ENCODE assay signal across 13 cellular contexts in genomic region chr2:173288561-173288960, GRCh38.
DNase-seq lines count a peak whose midpoint lies in the region; ATAC-seq, FAIRE-seq and TF ChIP-seq lines count a peak whose summit lies in the region.
"Had no signal": no experiment of that assay in that cellular context is flagged by ENCODE, and none has a peak within 500 bp of the region (broad histone marks: within the 10 kb centered on the region; RNA-seq: fewer than 3 reads in every experiment).

No MANE protein-coding gene starts in this region.

- H3K4me2 ChIP-seq in IMR-90 (ENCODE audit: low read depth, low read length): no peak overlapping the region

- H3K14ac ChIP-seq in IMR-90 (replicated peaks; ENCODE audit: low read depth, low read length): no peak overlapping the region

- no TSS peak for BruUV-seq in IMR-90 (replicated peaks; lab: Mats Ljungman, UMichigan)

- peak; percentile 57 for ATAC-seq in IMR-90 (ENCODE audit: low read depth)

- no peak overlapping the region for H3K23ac ChIP-seq in IMR-90 (ENCODE audit: low read depth, low read length)

- H4K5ac ChIP-seq in IMR-90 (ENCODE audit: low read depth, low read length): no peak overlapping the region

- no peak overlapping the region for H2AFZ ChIP-seq in IMR-90 (replicated peaks; ENCODE audit: low read length, poor library complexity)

- H2BK15ac ChIP-seq in IMR-90 (ENCODE audit: low read depth, low read length): no peak overlapping the region

- no peak overlapping the region for H2BK120ac ChIP-seq in IMR-90 (ENCODE audit: low read depth, low read length)

- no CpG with 5 or more reads among the region's 3 CpGs for WGBS in IMR-90 (ENCODE audit: extremely low coverage in 2 of 2, insufficient read length in 1 of 2), 2 experiments

- CTCF ChIA-PET in IMR-90 (lab: Yijun Ruan, JAX): interaction anchor here (0.6 to 0.7 kb wide), 2 partner anchors 17 to 26 kb away, joined by 3 read pairs; no protein-coding TSS in a partner anchor

- no peak overlapping the region for H3K9ac ChIP-seq in IMR-90 (ENCODE audit: low read depth, low read length)

- H3K4me1 ChIP-seq in IMR-90 (ENCODE audit: control insufficient read depth, insufficient read depth, low read length): no peaks in the 10 kb centered on the region; the same call in 1 of the 2 replicates
- H3K4me1 ChIP-seq: tibial artery had no signal

- H3K36me3 ChIP-seq in IMR-90 (ENCODE audit: control insufficient read depth, insufficient read depth, low read length) (no peaks in the 10 kb centered on the region), bronchial epithelial cell (ENCODE audit: control insufficient read depth, insufficient read depth, low read length) (no peaks in the 10 kb centered on the region)
- H3K36me3 ChIP-seq: tibial artery had no signal

- no peaks in the 10 kb centered on the region; the same call in 1 of the 2 replicates for H3K9me3 ChIP-seq in IMR-90 (ENCODE audit: control insufficient read depth, insufficient read depth, low read length)
- H3K9me3 ChIP-seq: tibial artery had no signal

- no peak for TF ChIP-seq CTCF in IMR-90 (conservative IDR thresholded peaks at IDR 0.05; ENCODE audit: low read depth, low read length)
- no peak for TF ChIP-seq CTCF in bronchial epithelial cell (IDR thresholded peaks at IDR 0.05; ENCODE audit: insufficient read depth, low read length, severe bottlenecking)

- in situ Hi-C loops in IMR-90 (cut with MboI; ENCODE audit: low sequenced_read_pairs): no loop called here

- no peak for FAIRE-seq in bronchial epithelial cell (lab: Jason Lieb, UNC)
- FAIRE-seq: endometrium, G401.6 had no signal

- no peak overlapping the region for H2BK5ac ChIP-seq in IMR-90 (ENCODE audit: low read depth, low read length, poor library complexity, severe bottlenecking)

- no peak overlapping the region for H3K56ac ChIP-seq in IMR-90 (ENCODE audit: extremely low read depth, insufficient read depth, low read length)

- intact Hi-C loops in IMR-90 (cut with micrococcal nuclease): no loop called here

- H3K27ac ChIP-seq in IMR-90 (ENCODE audit: insufficient read depth, low read length): no peak overlapping the region
- H3K27ac ChIP-seq: tibial artery had no signal

- H4K20me1 ChIP-seq in IMR-90 (ENCODE audit: insufficient read depth, low read length): no peaks in the 10 kb centered on the region

- no peak overlapping the region for H2AK5ac ChIP-seq in IMR-90 (ENCODE audit: low read depth, low read length)

- no peak overlapping the region for H4K91ac ChIP-seq in IMR-90 (ENCODE audit: insufficient read depth, low read depth, low read length)

- no peaks in the 10 kb centered on the region for H3K9me1 ChIP-seq in IMR-90 (ENCODE audit: insufficient read depth, low read length)

- H3K18ac ChIP-seq in IMR-90 (ENCODE audit: low read depth, low read length): no peak overlapping the region

- DNase-seq in activated T-cell treated with anti-CD3 and anti-CD28 coated beads for 48 hours (ENCODE audit: low read depth) (peak; percentile 5), IMR-90 (peak; percentile 77), bronchial epithelial cell (ENCODE audit: low read depth) (peak; percentile 93), DMS79 (lab: John Stamatoyannopoulos, UW) (no peak), GDM1 (lab: John Stamatoyannopoulos, UW) (no peak)
- no peak for DNase-seq in activated T-cell treated with anti-CD3 and anti-CD28 coated beads, Interleukin-2, amount 50 U/mL, for 1 hour
- peak; percentile 25 for DNase-seq in stimulated activated CD4-positive, alpha-beta T cell treated with anti-CD3 and anti-CD28 coated beads, Interleukin-4, amount 100 ng/mL, for 24 hours
- no peak for DNase-seq in activated CD8-positive, alpha-beta memory T cell treated with anti-CD3 and anti-CD28 coated beads, Interleukin-2, amount 50 U/mL, for 4 hours
- DNase-seq: amygdala, NCI-H1417, tibial artery had no signal

- TF ChIP-seq POLR2A in IMR-90 (IDR thresholded peaks at IDR 0.05; ENCODE audit: low read depth, low read length): no peak

- POLR2A ChIA-PET in IMR-90 (lab: Charles Lee; ENCODE audit: unreplicated experiment): no interaction called here

- no peak overlapping the region for H4K8ac ChIP-seq in IMR-90 (ENCODE audit: low read depth in 2 of 2, low read length in 2 of 2)

- no peak overlapping the region for H3K4ac ChIP-seq in IMR-90 (ENCODE audit: low read depth, low read length)

- TF ChIP-seq RAD21 in IMR-90 (IDR thresholded peaks at IDR 0.05; ENCODE audit: low read length): no peak

- peaks cover 2% of the 10 kb centered on the region; the same call in 1 of the 2 replicates for H3K27me3 ChIP-seq in IMR-90 (ENCODE audit: control insufficient read depth, insufficient read depth, low read length)
- H3K27me3 ChIP-seq in bronchial epithelial cell (ENCODE audit: control insufficient read depth, insufficient read depth, low read length): no peaks in the 10 kb centered on the region
- H3K27me3 ChIP-seq: tibial artery had no signal

- H3K79me1 ChIP-seq in IMR-90 (ENCODE audit: low read depth in 1 of 2, low read length in 2 of 2): no peaks in the 10 kb centered on the region

- no peak overlapping the region for H2BK20ac ChIP-seq in IMR-90 (ENCODE audit: low read depth, low read length)

- H3K4me3 ChIP-seq in IMR-90 (ENCODE audit: insufficient read depth, low read depth, low read length): no peak overlapping the region
- no peak overlapping the region for H3K4me3 ChIP-seq in bronchial epithelial cell (ENCODE audit: low read depth, low read length)
- H3K4me3 ChIP-seq: tibial artery had no signal

- dilution Hi-C loops in IMR-90 (cut with HindIII; ENCODE audit: low sequenced_read_pairs, unreplicated experiment): no loop called here

- H2AK9ac ChIP-seq in IMR-90 (replicated peaks; ENCODE audit: low read depth, low read length, poor library complexity): no peak overlapping the region

TF ChIP-seq in IMR-90, 13 proteins besides CTCF, POLR2A, EP300 and RAD21:
- peak; percentile 41; the same call in 1 of the 2 replicates for TF ChIP-seq FOS (IDR thresholded peaks at IDR 0.05; ENCODE audit: low read depth, low read length)
- no peak for TF ChIP-seq RFX5 (IDR thresholded peaks at IDR 0.05; ENCODE audit: low read depth, low read length)

Comparison
In these comparisons a context has a peak if more than half of its experiments do, and no peak if none do; other contexts are left out.
1. DNase-seq: peak in activated T-cell treated with anti-CD3 and anti-CD28 coated beads for 48 hours (single experiment), IMR-90 (single experiment), bronchial epithelial cell (single experiment) and stimulated activated CD4-positive, alpha-beta T cell treated with anti-CD3 and anti-CD28 coated beads, Interleukin-4, amount 100 ng/mL, for 24 hours (single experiment); none in activated T-cell treated with anti-CD3 and anti-CD28 coated beads, Interleukin-2, amount 50 U/mL, for 1 hour (single experiment), activated CD8-positive, alpha-beta memory T cell treated with anti-CD3 and anti-CD28 coated beads, Interleukin-2, amount 50 U/mL, for 4 hours (single experiment), DMS79 (single experiment) and GDM1 (single experiment).